In genomic region chr4:7340553-7341433, GRCh38 we compare ENCODE assay signal across 18 cellular contexts.
DNase-seq lines count a peak whose midpoint lies in the region; ATAC-seq and TF ChIP-seq lines count a peak whose summit lies in the region.
"Had no signal": no experiment of that assay in that cellular context is flagged by ENCODE, and none has a peak within 500 bp of the region (broad histone marks: within the 10 kb centered on the region; RNA-seq: fewer than 3 reads in every experiment).

No MANE protein-coding gene starts in this region.

- no peaks in the 10 kb centered on the region for H3F3A ChIP-seq in DOHH2 (ENCODE audit: control insufficient read depth, insufficient read depth)

- H4K20me1 ChIP-seq in DOHH2 (ENCODE audit: control insufficient read depth, insufficient read depth, low read depth, low read length), result no peaks in the 10 kb centered on the region
- H4K20me1 ChIP-seq: BLaER1 treated with 17β-estradiol and CSF1 and Interleukin-3, amounts not matched to agents 10 nM and 100 nM had no signal

- peak overlapping the region; percentile 16; the same call in 1 of the 2 replicates for H3K4me3 ChIP-seq in DOHH2 (ENCODE audit: low read length)
- H3K4me3 ChIP-seq in upper lobe of right lung, result no peak overlapping the region
- H3K4me3 ChIP-seq: BLaER1 treated with 17β-estradiol and CSF1 and Interleukin-3, amounts not matched to agents 10 nM and 100 nM had no signal

- TF ChIP-seq CTCF in DOHH2 (IDR thresholded peaks at IDR 0.05; ENCODE audit: low read depth, low read length, poor library complexity, severe bottlenecking), result no peak
- no peak for TF ChIP-seq CTCF in upper lobe of right lung (IDR thresholded peaks at IDR 0.05)

- peak; percentile 54 for DNase-seq in posterior vena cava (ENCODE audit: low spot score)
- DNase-seq in upper lobe of right lung, result peak; percentile 42
- no peak for DNase-seq in NCI-H1930 (lab: John Stamatoyannopoulos, UW)
- DNase-seq in activated CD4-positive, alpha-beta T cell treated with anti-CD3 and anti-CD28 coated beads for 4 hours, result no peak
- no peak for DNase-seq in GDM1 (lab: John Stamatoyannopoulos, UW)
- DNase-seq: CD4-positive, alpha-beta T cell; COR-L47; GF-D8; KBM-7; NCI-H2029 treated with DMSO at 0.1 percent for 48 hours; NCI-H2227 treated with DMSO at 0.1 percent for 48 hours; NCI-H526 treated with DMSO at 0.1 percent for 48 hours; RPMI8226; SHP77 had no signal

- H3K27me3 ChIP-seq in DOHH2 (ENCODE audit: control insufficient read depth, low read length) (no peaks in the 10 kb centered on the region), layer of hippocampus (ENCODE audit: control insufficient read depth, insufficient read depth, low read length) (no peaks in the 10 kb centered on the region), upper lobe of right lung (no peaks in the 10 kb centered on the region)
- H3K27me3 ChIP-seq: BLaER1 treated with 17β-estradiol and CSF1 and Interleukin-3, amounts not matched to agents 10 nM and 100 nM had no signal

- H3K27ac ChIP-seq in DOHH2 (ENCODE audit: low read depth, low read length) (peak overlapping the region; percentile 78), layer of hippocampus (ENCODE audit: low read depth, low read length) (peak overlapping the region; percentile 47), upper lobe of right lung (no peak overlapping the region)
- H3K27ac ChIP-seq: BLaER1 treated with 17β-estradiol and CSF1 and Interleukin-3, amounts not matched to agents 10 nM and 100 nM had no signal

- no peaks in the 10 kb centered on the region for H3K9me2 ChIP-seq in DOHH2 (replicated peaks; ENCODE audit: control insufficient read depth, low read length)

- peak overlapping the region; percentile 42 for H3K4me2 ChIP-seq in DOHH2 (ENCODE audit: low read length)

- no peaks in the 10 kb centered on the region for H3K79me2 ChIP-seq in DOHH2 (ENCODE audit: control insufficient read depth, low read length)

- intact Hi-C loops in posterior vena cava (cut with DNase I) (no loop called here), upper lobe of right lung (cut with DNase I) (no loop called here)

- no peak for ATAC-seq in upper lobe of right lung
- ATAC-seq: HCT116 had no signal

- H3K4me1 ChIP-seq in DOHH2 (ENCODE audit: control insufficient read depth, low read length), result peaks cover 29% of the 10 kb centered on the region
- no peaks in the 10 kb centered on the region for H3K4me1 ChIP-seq in upper lobe of right lung

- H3K9me3 ChIP-seq in DOHH2 (ENCODE audit: control insufficient read depth, insufficient read depth, low read length) (peaks cover 7% of the 10 kb centered on the region; the same call in 1 of the 2 replicates), upper lobe of right lung (no peaks in the 10 kb centered on the region)

- H3K36me3 ChIP-seq in DOHH2 (ENCODE audit: control insufficient read depth, low read length), result no peaks in the 10 kb centered on the region
- H3K36me3 ChIP-seq in upper lobe of right lung, result no peaks in the 10 kb centered on the region
- H3K36me3 ChIP-seq: BLaER1 treated with 17β-estradiol and CSF1 and Interleukin-3, amounts not matched to agents 10 nM and 100 nM had no signal

Comparison
In these comparisons a context has a peak if more than half of its experiments do, and no peak if none do; other contexts are left out.
1. DNase-seq: peak in posterior vena cava (single experiment) and upper lobe of right lung (single experiment); none in NCI-H1930 (0 of 2), activated CD4-positive, alpha-beta T cell treated with anti-CD3 and anti-CD28 coated beads for 4 hours (0 of 2) and GDM1 (single experiment).